In genomic region chr9:78004478-78005229, GRCh38 we compare ENCODE assay signal across 1 cellular context.
A peak's percentile ranks its signal among the peaks of the same experiment; 100 is the strongest.
TF ChIP-seq lines count a peak whose summit lies in the region.

No MANE protein-coding gene starts in this region.

TF ChIP-seq in HepG2, 621 proteins besides CTCF, POLR2A, EP300 and RAD21 (continued from another document and continues in another):
- TF ChIP-seq ZUFSP (CRISPR knock-in tag; IDR thresholded peaks at IDR 0.05; ENCODE audit: borderline replicate concordance) (no peak), NFKB2 (CRISPR knock-in tag; IDR thresholded peaks at IDR 0.05; ENCODE audit: borderline replicate concordance) (no peak), ARID5B (CRISPR knock-in tag; IDR thresholded peaks at IDR 0.05) (peak; percentile 83), ZMYM3 (CRISPR knock-in tag; IDR thresholded peaks at IDR 0.05) (0 out of 2 replicates have a peak, but pooled peaks have one; percentile 66), CCDC6 (CRISPR knock-in tag; IDR thresholded peaks at IDR 0.05) (no peak), ZBTB49 (CRISPR knock-in tag; IDR thresholded peaks at IDR 0.05; ENCODE audit: borderline replicate concordance) (no peak), XRCC5 (optimal IDR thresholded peaks at IDR 0.05; ENCODE audit: low read length) (no peak), TCF12 (IDR thresholded peaks at IDR 0.05) (no peak), TCF12 (CRISPR knock-in tag; IDR thresholded peaks at IDR 0.05) (no peak), FOXP1 (IDR thresholded peaks at IDR 0.05) (peak; percentile 81), FOXP1 (CRISPR knock-in tag; IDR thresholded peaks at IDR 0.05) (peak; percentile 78), PAX8 (CRISPR knock-in tag; IDR thresholded peaks at IDR 0.05; ENCODE audit: borderline replicate concordance) (no peak), FOXA3 (CRISPR knock-in tag; IDR thresholded peaks at IDR 0.05) (peak; percentile 91), TBX3 (IDR thresholded peaks at IDR 0.05; ENCODE audit: borderline replicate concordance) (no peak), YY1 (IDR thresholded peaks at IDR 0.05; ENCODE audit: insufficient read depth, insufficient replicate concordance, low read depth, low read length) (peak; percentile 31), ARNT (IDR thresholded peaks at IDR 0.05) (no peak), ZNF12 (CRISPR knock-in tag; IDR thresholded peaks at IDR 0.05) (0 out of 2 replicates have a peak, but pooled peaks have one; percentile 52), SMC3 (IDR thresholded peaks at IDR 0.05; ENCODE audit: low read length) (peak; percentile 41; the same call in 1 of the 2 replicates), SOX6 (IDR thresholded peaks at IDR 0.05) (no peak), SOX6 (CRISPR knock-in tag; IDR thresholded peaks at IDR 0.05) (peak; percentile 30; the same call in 1 of the 2 replicates), KLF6 (CRISPR knock-in tag; IDR thresholded peaks at IDR 0.05) (0 out of 2 replicates have a peak, but pooled peaks have one; percentile 25), FOXJ3 (CRISPR knock-in tag; IDR thresholded peaks at IDR 0.05; ENCODE audit: borderline replicate concordance) (peak; percentile 59; the same call in 1 of the 2 replicates), MIXL1 (CRISPR knock-in tag; IDR thresholded peaks at IDR 0.05) (0 out of 2 replicates have a peak, but pooled peaks have one; percentile 38), POGZ (CRISPR knock-in tag; IDR thresholded peaks at IDR 0.05) (peak; percentile 92), SALL1 (CRISPR knock-in tag; IDR thresholded peaks at IDR 0.05) (peak; percentile 27; the same call in 1 of the 2 replicates), ZFP36 (IDR thresholded peaks at IDR 0.05; ENCODE audit: borderline replicate concordance, low read depth, low read length, partially characterized antibody) (no peak), MED8 (CRISPR knock-in tag; IDR thresholded peaks at IDR 0.05; ENCODE audit: insufficient replicate concordance) (no peak), CREB1 (IDR thresholded peaks at IDR 0.05) (peak; percentile 88), CREB1 (CRISPR knock-in tag; IDR thresholded peaks at IDR 0.05) (peak; percentile 95), CHD4 (IDR thresholded peaks at IDR 0.05; ENCODE audit: borderline replicate concordance, low read length) (no peak; the same call in 1 of the 2 replicates), ATF1 (CRISPR knock-in tag; IDR thresholded peaks at IDR 0.05) (peak; percentile 91), SOX5 (CRISPR knock-in tag; IDR thresholded peaks at IDR 0.05; ENCODE audit: borderline replicate concordance) (peak; percentile 41; the same call in 1 of the 2 replicates), ATF7 (IDR thresholded peaks at IDR 0.05) (peak; percentile 62), ATF7 (CRISPR knock-in tag; IDR thresholded peaks at IDR 0.05) (no peak; the same call in 1 of the 2 replicates), ZNF317 (CRISPR knock-in tag; IDR thresholded peaks at IDR 0.05) (peak; percentile 84), NR2F2 (IDR thresholded peaks at IDR 0.05; ENCODE audit: borderline replicate concordance, low read depth) (no peak), AHR (CRISPR knock-in tag; IDR thresholded peaks at IDR 0.05) (no peak), DR1 (CRISPR knock-in tag; IDR thresholded peaks at IDR 0.05) (no peak), ZNF354B (CRISPR knock-in tag; IDR thresholded peaks at IDR 0.05) (no peak), RARA (CRISPR knock-in tag; IDR thresholded peaks at IDR 0.05) (peak; percentile 33; the same call in 1 of the 2 replicates), DRAP1 (CRISPR knock-in tag; IDR thresholded peaks at IDR 0.05) (peak; percentile 29; the same call in 1 of the 2 replicates), HDAC1 (CRISPR knock-in tag; IDR thresholded peaks at IDR 0.05) (peak; percentile 46; the same call in 1 of the 2 replicates), TRAFD1 (CRISPR knock-in tag; IDR thresholded peaks at IDR 0.05; ENCODE audit: borderline replicate concordance) (no peak), SNAI1 (CRISPR knock-in tag; IDR thresholded peaks at IDR 0.05; ENCODE audit: borderline replicate concordance) (no peak), FOXA1 (IDR thresholded peaks at IDR 0.05) (peak; percentile 75), FOXA1 (CRISPR knock-in tag; IDR thresholded peaks at IDR 0.05) (peak; percentile 77), KDM6A (CRISPR knock-in tag; IDR thresholded peaks at IDR 0.05; ENCODE audit: low read depth) (0 out of 2 replicates have a peak, but pooled peaks have one; percentile 38), SOX13 (IDR thresholded peaks at IDR 0.05) (no peak), SOX13 (CRISPR knock-in tag; conservative IDR thresholded peaks at IDR 0.05 in 1 of 2, IDR thresholded peaks at IDR 0.05 in 1 of 2) (peak in 1 of 2 experiments; percentile 42; a peak in 1 of 4 replicates), ZNF362 (CRISPR knock-in tag; IDR thresholded peaks at IDR 0.05; ENCODE audit: borderline replicate concordance) (peak; percentile 90), MYPOP (CRISPR knock-in tag; IDR thresholded peaks at IDR 0.05) (no peak), PATZ1 (CRISPR knock-in tag; IDR thresholded peaks at IDR 0.05) (peak; percentile 25; the same call in 1 of the 2 replicates), HNF4G (IDR thresholded peaks at IDR 0.05; ENCODE audit: borderline replicate concordance, low read depth, low read length) (peak; percentile 50; the same call in 1 of the 2 replicates), HNF4G (CRISPR knock-in tag; IDR thresholded peaks at IDR 0.05; ENCODE audit: borderline replicate concordance, low read depth) (peak; percentile 26; the same call in 1 of the 2 replicates), KLF11 (CRISPR knock-in tag; IDR thresholded peaks at IDR 0.05) (no peak), SAP130 (CRISPR knock-in tag; IDR thresholded peaks at IDR 0.05; ENCODE audit: low read depth) (peak; percentile 69), HNF4A (CRISPR knock-in tag; IDR thresholded peaks at IDR 0.05) (peak; percentile 75), HMG20A (CRISPR knock-in tag; IDR thresholded peaks at IDR 0.05; ENCODE audit: borderline replicate concordance) (peak; percentile 46; the same call in 1 of the 2 replicates)
